Comparison of ENCODE assay signal across 8 cellular contexts in genomic region chr5:176543428-176544182, GRCh38. TPM values are rescaled to one million over a fixed set of nuclear protein-coding genes. Genes with fewer than 3 reads are reported as not detected.
A peak's percentile ranks its signal among the peaks of the same experiment; 100 is the strongest.
DNase-seq lines count a peak whose midpoint lies in the region; ATAC-seq and TF ChIP-seq lines count a peak whose summit lies in the region.

No MANE protein-coding gene starts in this region.

- H3K4me2 ChIP-seq in neuronal stem cell (ENCODE audit: insufficient read depth, low read length, poor library complexity, severe bottlenecking), result peak overlapping the region; percentile 76

- WGBS in neuronal stem cell (ENCODE audit: extremely low coverage in 2 of 2, insufficient read length in 2 of 2, insufficient replicate concordance in 1 of 2), 2 donors, result no CpG with 5 or more reads among the region's 63 CpGs
- WGBS in urinary bladder, result 1% methylated on average over 63 of the region's 63 CpGs

- H2BK5ac ChIP-seq in neuronal stem cell (ENCODE audit: low read length), result no peak overlapping the region

- DNase-seq in Caki2 (ENCODE audit: low read depth) (peak; percentile 72), RKO (ENCODE audit: low spot score) (peak; percentile 71), foreskin fibroblast (peak; percentile 39 to 82), neuronal stem cell (ENCODE audit: low spot score) (peak; percentile 32)
- peak; percentile 70 for DNase-seq in activated effector memory CD4-positive, alpha-beta T cell treated with Interleukin-2 at 50 U/mL for 16 hours

- in situ Hi-C loops in Caki2 (cut with HindIII; ENCODE audit: low pct_unique_long_range_greater_than_20kb, low sequenced_read_pairs), result no loop called here

- peak overlapping the region; percentile 69 for H3K18ac ChIP-seq in neuronal stem cell (ENCODE audit: low read length)

- H3K4me1 ChIP-seq in HUES6 (ENCODE audit: control insufficient read depth, insufficient read depth, low read length), result peaks cover 20% of the 10 kb centered on the region
- H3K4me1 ChIP-seq in neuronal stem cell (ENCODE audit: control insufficient read depth in 2 of 2, insufficient read depth in 1 of 2, low read depth in 1 of 2, low read length in 2 of 2), result peaks cover 17 to 18% of the 10 kb centered on the region in 2 donors
- no peaks in the 10 kb centered on the region for H3K4me1 ChIP-seq in urinary bladder (ENCODE audit: insufficient read depth)

- H2AK5ac ChIP-seq in neuronal stem cell (ENCODE audit: low read depth, low read length), result no peak overlapping the region

- H3K79me1 ChIP-seq in neuronal stem cell (ENCODE audit: low read depth, low read length), result no peaks in the 10 kb centered on the region

- H3K27me3 ChIP-seq in HUES6 (ENCODE audit: control insufficient read depth, insufficient read depth, low read length) (no peaks in the 10 kb centered on the region), neuronal stem cell (ENCODE audit: control insufficient read depth in 3 of 3, insufficient read depth in 3 of 3, low read depth in 1 of 3, low read length in 3 of 3) (peaks cover 4 to 31% (median 4%) of the 10 kb centered on the region in 3 experiments)

- H3K4ac ChIP-seq in neuronal stem cell (ENCODE audit: low read length), result no peak overlapping the region

- no peak overlapping the region for H4K8ac ChIP-seq in neuronal stem cell (ENCODE audit: low read depth, low read length)

- H3K36me3 ChIP-seq in HUES6 (ENCODE audit: control insufficient read depth, insufficient read depth, low read length) (no peaks in the 10 kb centered on the region), neuronal stem cell (replicated peaks in 1 of 2; ENCODE audit: control insufficient read depth in 2 of 2, insufficient read depth in 2 of 2, low read length in 2 of 2) (no peaks in the 10 kb centered on the region), urinary bladder (ENCODE audit: insufficient read depth) (no peaks in the 10 kb centered on the region)

- peak; percentile 71 for ATAC-seq in GM21390 (IDR thresholded peaks at IDR 0.05; ENCODE audit: unreplicated experiment)

- no peak overlapping the region for H4K91ac ChIP-seq in neuronal stem cell (ENCODE audit: low read depth, low read length, poor library complexity)

- H3K27ac ChIP-seq in HUES6 (ENCODE audit: low read depth, low read length) (no peak overlapping the region), neuronal stem cell (replicated peaks; ENCODE audit: low read length) (no peak overlapping the region), urinary bladder (ENCODE audit: low read depth) (peak overlapping the region; percentile 80)

- H3K9ac ChIP-seq in HUES6 (ENCODE audit: low read length) (peak overlapping the region; percentile 61), neuronal stem cell (ENCODE audit: low read depth, low read length, poor library complexity) (peak overlapping the region; percentile 54)

- peak overlapping the region; percentile 74 for H3K14ac ChIP-seq in neuronal stem cell (ENCODE audit: low read length)

- peak overlapping the region; percentile 95 for H2AFZ ChIP-seq in neuronal stem cell (ENCODE audit: low read length)

- H3K4me3 ChIP-seq in HUES6 (ENCODE audit: low read depth, low read length) (peak overlapping the region; percentile 81), foreskin fibroblast (ENCODE audit: low read depth in 1 of 2, low read length in 2 of 2) (peak overlapping the region; percentile 58 to 66), neuronal stem cell (ENCODE audit: low read length in 2 of 2) (peak overlapping the region; percentile 59 to 82), urinary bladder (ENCODE audit: low read depth, low read length) (peak overlapping the region; percentile 66)

- peak overlapping the region; percentile 77 for H3K23ac ChIP-seq in neuronal stem cell (ENCODE audit: low read depth, low read length, poor library complexity)

- TF ChIP-seq CTCF in foreskin fibroblast (IDR thresholded peaks at IDR 0.05; ENCODE audit: low read depth, low read length), result no peak

- H2BK12ac ChIP-seq in neuronal stem cell (ENCODE audit: low read length), result no peak overlapping the region

- H2BK120ac ChIP-seq in neuronal stem cell (ENCODE audit: low read depth, low read length), result peak overlapping the region; percentile 35

- H3K9me3 ChIP-seq in HUES6 (ENCODE audit: control insufficient read depth, insufficient read depth, low read depth, low read length) (no peaks in the 10 kb centered on the region), neuronal stem cell (replicated peaks in 1 of 2; ENCODE audit: control insufficient read depth in 2 of 2, insufficient read depth in 1 of 2, low read depth in 1 of 2, low read length in 2 of 2) (no peaks in the 10 kb centered on the region)

- H2BK15ac ChIP-seq in neuronal stem cell (ENCODE audit: low read length), result no peak overlapping the region

RNA-seq across cellular contexts. Expression of gene CDHR2, which starts 5.5 kb away (rescaled TPM):
- 0.23 and 1.2 TPM in 2 replicates for total RNA-seq in Caki2 (2014; rRNA removed; shearing (Covaris generic); ENCODE audit: low replicate concordance)
- 0.01 TPM for polyA plus RNA-seq in neuronal stem cell (2013, experiment 1 of 2)
- 0.01 TPM for polyA plus RNA-seq in neuronal stem cell (2013, experiment 2 of 2)
- not detected for total RNA-seq in urinary bladder
- polyA plus RNA-seq in urinary bladder, result not detected

RNA-seq across cellular contexts. Expression of gene RNF44, which starts 6.4 kb away (rescaled TPM):
- total RNA-seq in Caki2 (2014; rRNA removed; shearing (Covaris generic); ENCODE audit: low replicate concordance), result 2.0 and 18.7 TPM in 2 replicates
- 77.9 TPM for polyA plus RNA-seq in neuronal stem cell (2013, experiment 1 of 2)
- polyA plus RNA-seq in neuronal stem cell (2013, experiment 2 of 2), result 78.0 TPM
- total RNA-seq in urinary bladder, result 8.1 TPM
- polyA plus RNA-seq in urinary bladder, result 25.8 TPM
